ENCODE assay signal across 20 cellular contexts in genomic region chr17:77248216-77249054, GRCh38.
A peak's percentile ranks its signal among the peaks of the same experiment; 100 is the strongest.
DNase-seq lines count a peak whose midpoint lies in the region; ATAC-seq, FAIRE-seq and TF ChIP-seq lines count a peak whose summit lies in the region.
"Had no signal": no experiment of that assay in that cellular context is flagged by ENCODE, and none has a peak within 500 bp of the region (broad histone marks: within the 10 kb centered on the region; RNA-seq: fewer than 3 reads in every experiment).

No MANE protein-coding gene starts in this region.

- peak overlapping the region; percentile 29 for H3K27ac Mint-ChIP-seq in neural progenitor cell
- H3K27ac Mint-ChIP-seq: activated CD4-positive, alpha-beta T cell treated with anti-CD3 and anti-CD28 coated beads, Interleukin-2, amount 10 ng/mL, durations not matched to agents 7 days and 5 days had no signal

- H4K20me1 ChIP-seq in H1 (replicated peaks in 1 of 2; ENCODE audit: control insufficient read depth in 1 of 2, insufficient read depth in 2 of 2, low read length in 2 of 2), result peaks cover 0 to 5% of the 10 kb centered on the region in 2 experiments
- H4K20me1 ChIP-seq in neural progenitor cell (ENCODE audit: low read depth), result no peaks in the 10 kb centered on the region

- CTCF ChIA-PET in H1 (lab: Charles Lee; ENCODE audit: partially characterized antibody), result interaction anchor here (0.7 to 2.2 kb wide), 9 partner anchors 21 to 192 kb away, joined by 3 to 8 read pairs (median 4); no protein-coding TSS in a partner anchor

- H2BK120ac ChIP-seq in H1 (replicated peaks; ENCODE audit: low read depth, low read length), result no peak overlapping the region

- H3K79me1 ChIP-seq in H1 (ENCODE audit: low read depth, low read length), result no peaks in the 10 kb centered on the region

- no peak overlapping the region for H4K5ac ChIP-seq in H1 (ENCODE audit: insufficient read length, low read depth, low read length)

- no peak overlapping the region for H2BK20ac ChIP-seq in H1 (ENCODE audit: low read length)

- H2AFZ ChIP-seq in H1 (ENCODE audit: low read length) (no peak overlapping the region), neural progenitor cell (replicated peaks) (no peak overlapping the region)

- TF ChIP-seq EP300 in H1 (IDR thresholded peaks at IDR 0.05; ENCODE audit: borderline replicate concordance in 1 of 2, low read depth in 2 of 2, low read length in 2 of 2), result no peak

- H3K18ac ChIP-seq in H1 (ENCODE audit: extremely low read depth, low read length), result no peak overlapping the region

- 0 out of 2 replicates have a peak overlapping the region, but pooled peaks have one; percentile 60 for H2BK12ac ChIP-seq in H1 (ENCODE audit: low read depth, low read length)

- ATAC-seq in GM19397 (IDR thresholded peaks at IDR 0.05; ENCODE audit: unreplicated experiment), result no peak
- no peak for ATAC-seq in GM18520 (IDR thresholded peaks at IDR 0.05; ENCODE audit: unreplicated experiment)

- H2AK5ac ChIP-seq in H1 (ENCODE audit: low read depth, low read length), result no peak overlapping the region

- peak overlapping the region; percentile 38 for H3K4me3 Mint-ChIP-seq in neural progenitor cell

- no peak for FAIRE-seq in H1 (lab: Jason Lieb, UNC)
- FAIRE-seq: D721Med, frontal cortex, GM12892 had no signal

- H3K79me2 ChIP-seq in H1 (ENCODE audit: control insufficient read depth in 1 of 2, insufficient read depth in 2 of 2, low read length in 2 of 2) (no peaks in the 10 kb centered on the region), neural progenitor cell (ENCODE audit: low read depth) (no peaks in the 10 kb centered on the region)

- H3K9me3 Mint-ChIP-seq in neural progenitor cell, result no peaks in the 10 kb centered on the region
- H3K9me3 Mint-ChIP-seq: activated CD4-positive, alpha-beta T cell treated with anti-CD3 and anti-CD28 coated beads, Interleukin-2, amount 10 ng/mL, durations not matched to agents 7 days and 5 days had no signal

- TF ChIP-seq CTCF in H1 (IDR thresholded peaks at IDR 0.05; ENCODE audit: control extremely low read depth in 1 of 3, insufficient read depth in 1 of 3, low read depth in 1 of 3, low read length in 3 of 3), result no peak
- no peak for TF ChIP-seq CTCF in neural progenitor cell (IDR thresholded peaks at IDR 0.05)

- H3K23ac ChIP-seq in H1 (ENCODE audit: insufficient read length), result no peak overlapping the region

- peaks cover 11% of the 10 kb centered on the region for H3F3A ChIP-seq in neural progenitor cell (ENCODE audit: low read depth)

- H3K4me3 ChIP-seq in H1 (ENCODE audit: extremely low read depth in 1 of 4, insufficient read depth in 2 of 4, low read depth in 3 of 4, low read length in 4 of 4) (no peak overlapping the region), neural progenitor cell (no peak overlapping the region)
- H3K4me3 ChIP-seq: right atrium auricular region, thoracic aorta had no signal

- H3K4me1 Mint-ChIP-seq in neural progenitor cell, result peaks cover 4% of the 10 kb centered on the region

- H3K56ac ChIP-seq in H1 (replicated peaks; ENCODE audit: insufficient read length, low read depth, low read length), result no peak overlapping the region

- no peak overlapping the region for H3K4ac ChIP-seq in H1 (replicated peaks; ENCODE audit: insufficient read length, low read depth, low read length)

- H3K27me3 ChIP-seq in H1 (replicated peaks in 1 of 4; ENCODE audit: control insufficient read depth in 3 of 4, extremely low read depth in 1 of 4, insufficient read depth in 3 of 4, low read length in 3 of 4), result peaks cover 0 to 9% (median 3%) of the 10 kb centered on the region in 4 experiments; a peak in 4 of 7 replicates
- peaks cover 25% of the 10 kb centered on the region for H3K27me3 ChIP-seq in neural progenitor cell
- H3K27me3 ChIP-seq: right atrium auricular region had no signal

- no peak for TF ChIP-seq RAD21 in H1 (IDR thresholded peaks at IDR 0.05 in 1 of 2, conservative IDR thresholded peaks at IDR 0.05 in 1 of 2; ENCODE audit: low read depth in 2 of 2, low read length in 2 of 2)

- H3K36me3 ChIP-seq in H1 (ENCODE audit: control insufficient read depth in 2 of 4, insufficient read depth in 4 of 4, low read length in 3 of 4) (no peaks in the 10 kb centered on the region), neural progenitor cell (no peaks in the 10 kb centered on the region)
- H3K36me3 ChIP-seq: right atrium auricular region, thoracic aorta had no signal

- H3K27ac ChIP-seq in H1 (ENCODE audit: low read depth, low read length) (no peak overlapping the region), neural progenitor cell (no peak overlapping the region)
- H3K27ac ChIP-seq: right atrium auricular region, thoracic aorta had no signal

- TF ChIP-seq POLR2A in H1 (IDR thresholded peaks at IDR 0.05; ENCODE audit: control extremely low read depth in 1 of 2, low read depth in 2 of 2, low read length in 2 of 2), result no peak

- no peak overlapping the region for H4K91ac ChIP-seq in H1 (replicated peaks; ENCODE audit: insufficient read length, low read length)

- POLR2A ChIA-PET in H1 (lab: Charles Lee; ENCODE audit: partially characterized antibody), result no interaction called here

- H3K4me2 ChIP-seq in H1 (ENCODE audit: insufficient read depth in 1 of 2, low read depth in 2 of 2, low read length in 2 of 2) (no peak overlapping the region), neural progenitor cell (no peak overlapping the region)

- H3K36me3 Mint-ChIP-seq in neural progenitor cell, result no peaks in the 10 kb centered on the region

- peaks cover 0 to 4% (median 1%) of the 10 kb centered on the region in 4 experiments; a peak in 2 of 7 replicates for H3K4me1 ChIP-seq in H1 (replicated peaks in 1 of 4; ENCODE audit: control insufficient read depth in 3 of 4, insufficient read depth in 4 of 4, low read length in 3 of 4)
- peaks cover 2% of the 10 kb centered on the region for H3K4me1 ChIP-seq in neural progenitor cell

- H4K8ac ChIP-seq in H1 (ENCODE audit: extremely low read depth, insufficient read depth, low read length), result no peak overlapping the region

- peak; percentile 44 for DNase-seq in EL
- DNase-seq in NCI-H1694 (lab: John Stamatoyannopoulos, UW), result peak; percentile 41
- no peak for DNase-seq in H1 (ENCODE audit: low read depth in 1 of 2, low spot score in 2 of 2)
- no peak for DNase-seq in neural progenitor cell (ENCODE audit: low spot score)
- no peak for DNase-seq in AG08396 (ENCODE audit: low spot score)
- DNase-seq: activated CD4-positive, alpha-beta T cell treated with anti-CD3 and anti-CD28 coated beads, Interleukin-2, amount 10 ng/mL, durations not matched to agents 7 days and 5 days; activated CD8-positive, alpha-beta memory T cell treated with anti-CD3 and anti-CD28 coated beads, Interleukin-2, amount 50 U/mL, for 4 hours; activated gamma-delta T cell; amygdala; erythroblast; NCI-H187 treated with DMSO at 0.1 percent for 48 hours; NCI-H446; nucleus accumbens had no signal

- no peak overlapping the region for H3K14ac ChIP-seq in H1 (ENCODE audit: insufficient read length)

- no peak overlapping the region for H2BK5ac ChIP-seq in H1 (ENCODE audit: low read depth, low read length)

- no peak overlapping the region for H3K9ac ChIP-seq in H1 (replicated peaks in 1 of 4; ENCODE audit: extremely low read depth in 1 of 4, low read depth in 3 of 4, low read length in 3 of 4)
- no peak overlapping the region for H3K9ac ChIP-seq in neural progenitor cell

- 93% methylated on average over 17 of the region's 17 CpGs; no CpG with 5 or more reads in 1 of the 2 experiments for WGBS in H1 (ENCODE audit: extremely low coverage in 1 of 2, insufficient coverage in 1 of 2, insufficient read length in 1 of 2, insufficient replicate concordance in 2 of 2, low coverage in 1 of 2, low lambda C conversion rate in 2 of 2, missing lambda C conversion rate in 1 of 2), 2 experiments

- no peak overlapping the region for H2BK15ac ChIP-seq in H1 (ENCODE audit: low read length)

- H3K27me3 Mint-ChIP-seq in neural progenitor cell (ENCODE audit: insufficient read depth, low read depth), result peaks cover 12% of the 10 kb centered on the region

- no peaks in the 10 kb centered on the region; the same call in 1 of the 2 replicates for H3K23me2 ChIP-seq in H1 (ENCODE audit: low read depth, low read length)

- H3K9me3 ChIP-seq in H1 (ENCODE audit: insufficient read depth in 2 of 2, low read depth in 1 of 2, low read length in 1 of 2) (no peaks in the 10 kb centered on the region), neural progenitor cell (ENCODE audit: low read depth) (no peaks in the 10 kb centered on the region)
- H3K9me3 ChIP-seq: right atrium auricular region, thoracic aorta had no signal

TF ChIP-seq in H1, 55 proteins besides CTCF, POLR2A, EP300 and RAD21:
- no peak for TF ChIP-seq HDAC2 (IDR thresholded peaks at IDR 0.05; ENCODE audit: borderline replicate concordance in 1 of 2, low read depth in 2 of 2, low read length in 2 of 2)
- no peak for TF ChIP-seq RNF2 (IDR thresholded peaks at IDR 0.05; ENCODE audit: borderline replicate concordance, low read depth, low read length, missing control alignments, poor library complexity, severe bottlenecking)
- TF ChIP-seq MAX (IDR thresholded peaks at IDR 0.05), result no peak
- no peak for TF ChIP-seq SUZ12 (IDR thresholded peaks at IDR 0.05; ENCODE audit: low read length)
- no peak for TF ChIP-seq CEBPB (IDR thresholded peaks at IDR 0.05; ENCODE audit: low read depth, low read length)
- TF ChIP-seq NANOG (IDR thresholded peaks at IDR 0.05; ENCODE audit: insufficient read depth, low read depth, low read length, poor library complexity, severe bottlenecking), result no peak
TF ChIP-seq in H1: peak in this region for 0.

Comparison
In these comparisons a context has a peak if more than half of its experiments do, and no peak if none do; other contexts are left out.
1. DNase-seq: peak in EL (single experiment) and NCI-H1694 (single experiment); none in H1 (0 of 2), neural progenitor cell (single experiment) and AG08396 (single experiment).